Comparison of ENCODE assay signal across 9 cellular contexts in the genomic region with DNA sequence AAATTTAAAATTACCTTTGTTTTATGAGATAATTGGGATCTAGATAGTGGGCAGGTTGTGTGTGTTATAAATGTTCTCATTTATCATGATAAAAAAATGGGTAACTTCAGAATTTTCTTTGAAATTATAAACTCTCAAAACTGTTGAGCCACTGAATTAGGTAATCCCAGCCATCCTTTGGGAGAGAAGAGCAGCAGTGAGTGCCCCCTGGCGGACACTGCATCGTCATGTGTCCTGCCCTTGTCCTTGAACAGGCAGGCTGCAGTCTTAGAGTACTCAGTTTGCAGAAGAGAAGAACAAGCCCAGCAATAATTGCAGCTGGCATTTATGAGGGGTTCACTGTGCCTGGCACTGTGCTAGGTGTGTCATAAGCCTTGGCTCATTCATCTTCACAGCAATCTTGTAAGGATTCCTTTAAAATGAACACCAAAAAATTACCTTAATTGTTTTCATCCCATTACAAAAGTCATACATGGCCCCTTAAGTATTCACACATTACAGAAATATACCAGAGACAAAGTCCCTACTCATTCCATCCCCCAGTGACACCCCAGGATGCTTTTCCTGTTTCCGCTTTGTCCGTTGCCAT.
DNase-seq lines count a peak whose midpoint lies in the region; ATAC-seq, FAIRE-seq and TF ChIP-seq lines count a peak whose summit lies in the region.
"Had no signal": no experiment of that assay in that cellular context is flagged by ENCODE, and none has a peak within 500 bp of the region (broad histone marks: within the 10 kb centered on the region; RNA-seq: fewer than 3 reads in every experiment).

No MANE protein-coding gene starts in this region.

- in situ Hi-C loops in HepG2 (cut with HindIII; ENCODE audit: extremely low pct_ligation_motif_present, low pct_unique_long_range_greater_than_20kb) = loop anchor here (5.0 kb wide), 1 partner anchor 61 kb away; a partner anchor contains a TSS

- peak; percentile 71 for TF ChIP-seq CTCF in CD8-positive, alpha-beta T cell (IDR thresholded peaks at IDR 0.05)
- TF ChIP-seq CTCF in chondrocyte (IDR thresholded peaks at IDR 0.05) (peak; percentile 93), HepG2 (CRISPR knock-in tag; IDR thresholded peaks at IDR 0.05) (peak; percentile 94)

- CTCF ChIA-PET in CD8-positive, alpha-beta T cell (lab: Charles Lee) = interaction anchor here (0.5 to 5.5 kb wide), 28 partner anchors 9 to 375 kb away, joined by 3 to 105 read pairs (median 4); a partner anchor contains a TSS
- CTCF ChIA-PET in HEK293T (lab: Yijun Ruan, JAX) (interaction anchor here (1.0 to 3.4 kb wide), 4 partner anchors 15 to 360 kb away, joined by 3 to 24 read pairs (median 4); a partner anchor contains a TSS), HepG2 (lab: Yijun Ruan, JAX; ENCODE audit: low intra/inter-chr PET ratio, low total read pairs) (interaction anchor here (1.1 to 3.7 kb wide), 5 partner anchors 28 to 360 kb away, joined by 3 to 150 read pairs (median 3); a partner anchor contains a TSS)
- CTCF ChIA-PET in activated CD4-positive, alpha-beta T cell treated with anti-CD3 and anti-CD28 coated beads for 36 hours (lab: Charles Lee) = interaction anchor here (0.6 to 5.5 kb wide), 17 partner anchors 8 to 489 kb away, joined by 3 to 79 read pairs (median 3); a partner anchor contains a TSS

- no peaks in the 10 kb centered on the region for H3K4me1 Mint-ChIP-seq in CD8-positive, alpha-beta T cell (ENCODE audit: low read depth)
- H3K4me1 Mint-ChIP-seq in activated CD4-positive, alpha-beta T cell treated with anti-CD3 and anti-CD28 coated beads for 36 hours = peaks cover 3% of the 10 kb centered on the region
- peaks cover 3% of the 10 kb centered on the region for H3K4me1 Mint-ChIP-seq in chondrocyte (ENCODE audit: low read depth)
- H3K4me1 Mint-ChIP-seq: IgD-negative memory B cell had no signal

- H3K27ac Mint-ChIP-seq in CD8-positive, alpha-beta T cell = no peak overlapping the region
- no peak overlapping the region for H3K27ac Mint-ChIP-seq in activated CD4-positive, alpha-beta T cell treated with anti-CD3 and anti-CD28 coated beads for 36 hours
- H3K27ac Mint-ChIP-seq in chondrocyte (ENCODE audit: unreplicated experiment) = no peak overlapping the region
- H3K27ac Mint-ChIP-seq: IgD-negative memory B cell had no signal

- H3K27ac ChIP-seq in CD8-positive, alpha-beta T cell (ENCODE audit: low read depth, low read length) = no peak overlapping the region
- no peak overlapping the region for H3K27ac ChIP-seq in HepG2 (ENCODE audit: extremely low read length, insufficient read depth, low read length)

- peak; percentile 30 to 76 (median 67) for DNase-seq in CD8-positive, alpha-beta T cell
- peak; percentile 81 for DNase-seq in HEK293T (ENCODE audit: extremely low spot score)
- peak; percentile 86 to 90 for DNase-seq in NCI-H446 (lab: John Stamatoyannopoulos, UW)
- peak; percentile 86 for DNase-seq in activated CD4-positive, alpha-beta T cell treated with anti-CD3 and anti-CD28 coated beads for 36 hours
- peak; percentile 72 for DNase-seq in chondrocyte (ENCODE audit: low spot score)
- peak; percentile 73 for DNase-seq in HepG2 (ENCODE audit: low spot score)
- DNase-seq in stimulated activated CD4-positive, alpha-beta T cell treated with anti-CD3 and anti-CD28 coated beads, TNF-alpha, amount 100 ng/mL, for 4 hours (ENCODE audit: low read depth in 3 of 3) = peak; percentile 10 to 37 (median 27)

- H3K79me2 ChIP-seq in HepG2 (ENCODE audit: insufficient read depth, low read length) = no peaks in the 10 kb centered on the region

- H3K9me3 ChIP-seq in CD8-positive, alpha-beta T cell (ENCODE audit: low read length) = no peaks in the 10 kb centered on the region
- 0 out of 2 replicates have a peak, but pooled peaks cover 4% of the 10 kb centered on the region for H3K9me3 ChIP-seq in HepG2 (ENCODE audit: low read length)

- no peaks in the 10 kb centered on the region for H3K9me3 Mint-ChIP-seq in CD8-positive, alpha-beta T cell
- no peaks in the 10 kb centered on the region for H3K9me3 Mint-ChIP-seq in activated CD4-positive, alpha-beta T cell treated with anti-CD3 and anti-CD28 coated beads for 36 hours (ENCODE audit: low read depth)
- H3K9me3 Mint-ChIP-seq in chondrocyte (ENCODE audit: low read depth) = no peaks in the 10 kb centered on the region
- H3K9me3 Mint-ChIP-seq: IgD-negative memory B cell had no signal

- BruUV-seq in HepG2 (replicated peaks; lab: Mats Ljungman, UMichigan) = no TSS peak

- 49% methylated on average over 4 of the region's 4 CpGs for WGBS in HepG2 (ENCODE audit: low lambda C conversion rate)

- no peak overlapping the region for H3K9ac ChIP-seq in HepG2 (ENCODE audit: insufficient read depth, low read depth, low read length)

- no peak overlapping the region for H3K4me2 ChIP-seq in HepG2 (ENCODE audit: low read depth, low read length)

- H3K36me3 Mint-ChIP-seq in CD8-positive, alpha-beta T cell = no peaks in the 10 kb centered on the region
- H3K36me3 Mint-ChIP-seq in activated CD4-positive, alpha-beta T cell treated with anti-CD3 and anti-CD28 coated beads for 36 hours (ENCODE audit: low read depth) = no peaks in the 10 kb centered on the region
- no peaks in the 10 kb centered on the region for H3K36me3 Mint-ChIP-seq in chondrocyte (ENCODE audit: low read depth)
- H3K36me3 Mint-ChIP-seq: IgD-negative memory B cell had no signal

- POLR2A ChIA-PET in CD8-positive, alpha-beta T cell (lab: Charles Lee) = no interaction called here
- POLR2A ChIA-PET in HEK293T (lab: Yijun Ruan, JAX) = no interaction called here
- POLR2A ChIA-PET in activated CD4-positive, alpha-beta T cell treated with anti-CD3 and anti-CD28 coated beads for 36 hours (lab: Charles Lee) = no interaction called here
- POLR2A ChIA-PET in HepG2 (lab: Yijun Ruan, JAX) = interaction anchor here (2.3 kb wide), 1 partner anchor 61 kb away, joined by 9 read pairs; a partner anchor contains a TSS

- intact Hi-C loops in CD8-positive, alpha-beta T cell (cut with DNase I, micrococcal nuclease) = loop anchor here (1.0 to 2.0 kb wide), 3 partner anchors 61 to 142 kb away; no protein-coding TSS in a partner anchor
- intact Hi-C loops in activated CD4-positive, alpha-beta T cell treated with anti-CD3 and anti-CD28 coated beads for 36 hours (cut with DNase I, micrococcal nuclease) = loop anchor here (1.0 to 2.0 kb wide), 4 partner anchors 61 to 430 kb away; no protein-coding TSS in a partner anchor
- intact Hi-C loops in HepG2 (cut with micrococcal nuclease; ENCODE audit: unreplicated experiment) = loop anchor here (1.0 to 2.0 kb wide), 2 partner anchors 16 to 61 kb away; no protein-coding TSS in a partner anchor

- no peak overlapping the region for H3K4me3 Mint-ChIP-seq in CD8-positive, alpha-beta T cell
- no peak overlapping the region for H3K4me3 Mint-ChIP-seq in activated CD4-positive, alpha-beta T cell treated with anti-CD3 and anti-CD28 coated beads for 36 hours
- H3K4me3 Mint-ChIP-seq in chondrocyte (ENCODE audit: unreplicated experiment) = no peak overlapping the region

- peak; percentile 71 for ATAC-seq in CD8-positive, alpha-beta T cell
- ATAC-seq in activated CD4-positive, alpha-beta T cell treated with anti-CD3 and anti-CD28 coated beads for 36 hours = peak; percentile 71
- peak; percentile 87 for ATAC-seq in HepG2
- ATAC-seq in GM19395 (IDR thresholded peaks at IDR 0.05; ENCODE audit: unreplicated experiment) = no peak

- no peaks in the 10 kb centered on the region for H3K27me3 ChIP-seq in CD8-positive, alpha-beta T cell (ENCODE audit: insufficient read depth, low read length)
- H3K27me3 ChIP-seq in HepG2 (ENCODE audit: control insufficient read depth in 1 of 2, insufficient read depth in 2 of 2, low read length in 2 of 2) = no peaks in the 10 kb centered on the region

- no peaks in the 10 kb centered on the region for H3K4me1 ChIP-seq in CD8-positive, alpha-beta T cell (ENCODE audit: insufficient read depth, low read length)
- H3K4me1 ChIP-seq in HepG2 (ENCODE audit: insufficient read depth, low read length) = no peaks in the 10 kb centered on the region

- TF ChIP-seq POLR2A in HepG2 (IDR thresholded peaks at IDR 0.05; ENCODE audit: insufficient read depth in 1 of 2, low read depth in 2 of 2, low read length in 2 of 2) = no peak

- no peak overlapping the region for H3K4me3 ChIP-seq in CD8-positive, alpha-beta T cell (ENCODE audit: low read depth, low read length)
- H3K4me3 ChIP-seq in HepG2 (replicated peaks in 1 of 3; ENCODE audit: insufficient read depth in 1 of 3, low read depth in 2 of 3, low read length in 3 of 3) = no peak overlapping the region

- no peak for TF ChIP-seq EP300 in HepG2 (IDR thresholded peaks at IDR 0.05; ENCODE audit: low read depth in 2 of 2, low read length in 2 of 2)
- TF ChIP-seq EP300 in HepG2 (CRISPR knock-in tag; IDR thresholded peaks at IDR 0.05; ENCODE audit: borderline replicate concordance) = no peak

- no peaks in the 10 kb centered on the region for H4K20me1 ChIP-seq in HepG2 (ENCODE audit: insufficient read depth, low read length)

- no peak overlapping the region for H2AFZ ChIP-seq in HepG2 (ENCODE audit: low read length)

- TF ChIP-seq RAD21 in HepG2 (CRISPR knock-in tag; IDR thresholded peaks at IDR 0.05) = peak; percentile 85

- peak; percentile 73 for FAIRE-seq in HepG2 (lab: Jason Lieb, UNC)

- no peaks in the 10 kb centered on the region for H3K27me3 Mint-ChIP-seq in CD8-positive, alpha-beta T cell (ENCODE audit: low read depth)
- H3K27me3 Mint-ChIP-seq in activated CD4-positive, alpha-beta T cell treated with anti-CD3 and anti-CD28 coated beads for 36 hours = no peaks in the 10 kb centered on the region
- peaks cover 5% of the 10 kb centered on the region for H3K27me3 Mint-ChIP-seq in chondrocyte (ENCODE audit: low read depth)
- H3K27me3 Mint-ChIP-seq: IgD-negative memory B cell had no signal

- no peaks in the 10 kb centered on the region for H3K36me3 ChIP-seq in CD8-positive, alpha-beta T cell (ENCODE audit: insufficient read depth, low read length)
- no peaks in the 10 kb centered on the region for H3K36me3 ChIP-seq in HepG2 (replicated peaks in 1 of 2; ENCODE audit: control insufficient read depth in 1 of 2, insufficient read depth in 2 of 2, low read length in 2 of 2)

TF ChIP-seq in HEK293T, 16 proteins besides CTCF, POLR2A, EP300 and RAD21 (continues in another document):
- no peak for TF ChIP-seq ARNT (IDR thresholded peaks at IDR 0.05)
- TF ChIP-seq BHLHE40 (IDR thresholded peaks at IDR 0.05; ENCODE audit: borderline replicate concordance) = no peak
- TF ChIP-seq ZNF384 (IDR thresholded peaks at IDR 0.05) = no peak
- no peak for TF ChIP-seq CTBP1 (IDR thresholded peaks at IDR 0.05; ENCODE audit: borderline replicate concordance)
- no peak for TF ChIP-seq SP1 (IDR thresholded peaks at IDR 0.05)
- TF ChIP-seq LEF1 (IDR thresholded peaks at IDR 0.05; ENCODE audit: borderline replicate concordance) = no peak
- no peak for TF ChIP-seq L3MBTL2 (conservative IDR thresholded peaks at IDR 0.05)

Comparison
In these comparisons a context has a peak if more than half of its experiments do, and no peak if none do; other contexts are left out.
1. DNase-seq: peak in every context shown above with its lines; median percentile 88 in NCI-H446; 86 in activated CD4-positive, alpha-beta T cell treated with anti-CD3 and anti-CD28 coated beads for 36 hours; 81 in HEK293T; 73 in HepG2; 72 in chondrocyte; 67 in CD8-positive, alpha-beta T cell; 27 in stimulated activated CD4-positive, alpha-beta T cell treated with anti-CD3 and anti-CD28 coated beads, TNF-alpha, amount 100 ng/mL, for 4 hours.